Comparison of ENCODE assay signal across 14 cellular contexts in genomic region chrX:10112510-10112909, GRCh38. TPM values are rescaled to one million over a fixed set of nuclear protein-coding genes. Genes with fewer than 3 reads are reported as not detected.
DNase-seq lines count a peak whose midpoint lies in the region; ATAC-seq and TF ChIP-seq lines count a peak whose summit lies in the region.
"Had no signal": no experiment of that assay in that cellular context is flagged by ENCODE, and none has a peak within 500 bp of the region (broad histone marks: within the 10 kb centered on the region; RNA-seq: fewer than 3 reads in every experiment).

No MANE protein-coding gene starts in this region.

- H3K4me1 Mint-ChIP-seq in activated T-cell treated with anti-CD3 and anti-CD28 coated beads, Interleukin-2, amount 50 U/mL, for 4 hours (ENCODE audit: low read depth): peaks cover 66% of the 10 kb centered on the region

- no peak overlapping the region for H2AFZ ChIP-seq in SU-DHL-6 (ENCODE audit: low read depth, low read length, severe bottlenecking)

- intact Hi-C loops in spleen (cut with DNase I; ENCODE audit: low total_unique reads): loop anchor here (10.0 kb wide), 1 partner anchor 228 kb away; no protein-coding TSS in a partner anchor

- H3K4me1 ChIP-seq in spleen (peaks cover 15 to 93% (median 56%) of the 10 kb centered on the region in 6 donors), suprapubic skin (peaks cover 28% of the 10 kb centered on the region)

- TF ChIP-seq POLR2A in spleen (IDR thresholded peaks at IDR 0.05) (no peak), suprapubic skin (IDR thresholded peaks at IDR 0.05) (no peak)

- no peaks in the 10 kb centered on the region for H4K20me1 ChIP-seq in SU-DHL-6 (ENCODE audit: low read depth, low read length)

- H3K36me3 Mint-ChIP-seq in activated T-cell treated with anti-CD3 and anti-CD28 coated beads, Interleukin-2, amount 50 U/mL, for 4 hours (ENCODE audit: insufficient read depth): peaks cover 2% of the 10 kb centered on the region

- no peaks in the 10 kb centered on the region for H3K27me3 Mint-ChIP-seq in activated T-cell treated with anti-CD3 and anti-CD28 coated beads, Interleukin-2, amount 50 U/mL, for 4 hours (ENCODE audit: low read depth)

- H3K27me3 ChIP-seq in SU-DHL-6 (ENCODE audit: low read length) (no peaks in the 10 kb centered on the region), spleen (replicated peaks in 1 of 7) (no peaks in the 10 kb centered on the region), suprapubic skin (no peaks in the 10 kb centered on the region)
- H3K27me3 ChIP-seq: ovary, vagina had no signal

- H3K4me2 ChIP-seq in SU-DHL-6 (ENCODE audit: low read depth, low read length, poor library complexity, severe bottlenecking): peak overlapping the region; percentile 99

- peak overlapping the region; percentile 100 for H3K27ac ChIP-seq in SU-DHL-6 (ENCODE audit: low read depth, low read length)
- peak overlapping the region in 7 of 8 donors; percentile 76 to 88 (median 84) for H3K27ac ChIP-seq in spleen
- no peak overlapping the region for H3K27ac ChIP-seq in suprapubic skin
- H3K27ac ChIP-seq: vagina had no signal

- peak; percentile 7 to 23 for ATAC-seq in activated T-cell treated with anti-CD3 and anti-CD28 coated beads, Interleukin-2, amount 50 U/mL, for 4 hours
- ATAC-seq in HG02623 (IDR thresholded peaks at IDR 0.05; ENCODE audit: unreplicated experiment): peak; percentile 37

- no peak for DNase-seq in activated T-cell treated with anti-CD3 and anti-CD28 coated beads, Interleukin-2, amount 50 U/mL, for 4 hours
- no peak for DNase-seq in activated T-cell treated with anti-CD3 and anti-CD28 coated beads, Interleukin-2, amount 50 U/mL, for 1 hour
- DNase-seq in spleen (no peak), suprapubic skin (ENCODE audit: low spot score in 2 of 2) (no peak), pons (ENCODE audit: low spot score) (no peak)
- no peak for DNase-seq in central memory CD4-positive, alpha-beta T cell
- DNase-seq: GOT3; NCI-H2107; SHP77 treated with DMSO at 0.1 percent for 48 hours; stimulated activated CD4-positive, alpha-beta T cell treated with anti-CD3 and anti-CD28 coated beads, Interleukin-4, amount 100 ng/mL, for 24 hours had no signal

- WGBS in spleen, 5 donors: 45 to 69% (median 60%) methylated on average over 6 of the region's 6 CpGs
- WGBS in suprapubic skin: 87% methylated on average over 6 of the region's 6 CpGs

- no peaks in the 10 kb centered on the region for H3K9me2 ChIP-seq in SU-DHL-6 (replicated peaks; ENCODE audit: insufficient read depth, low read length)

- no peak for TF ChIP-seq EP300 in suprapubic skin (IDR thresholded peaks at IDR 0.05)

- peaks cover 43% of the 10 kb centered on the region for H3K79me2 ChIP-seq in SU-DHL-6 (ENCODE audit: insufficient read depth, low read length)

- peak overlapping the region; percentile 37 for H3K4me3 ChIP-seq in SU-DHL-6 (ENCODE audit: insufficient read depth, low read length, poor library complexity, severe bottlenecking)
- no peak overlapping the region for H3K4me3 ChIP-seq in spleen
- no peak overlapping the region for H3K4me3 ChIP-seq in suprapubic skin
- H3K4me3 ChIP-seq: ovary, vagina had no signal

- no peaks in the 10 kb centered on the region for H3K9me3 Mint-ChIP-seq in activated T-cell treated with anti-CD3 and anti-CD28 coated beads, Interleukin-2, amount 50 U/mL, for 4 hours

- peak overlapping the region; percentile 58 for H3K9ac ChIP-seq in SU-DHL-6 (ENCODE audit: low read length)

- no peak for TF ChIP-seq CTCF in SU-DHL-6 (IDR thresholded peaks at IDR 0.05; ENCODE audit: insufficient read depth, low read length, poor library complexity, severe bottlenecking)
- no peak for TF ChIP-seq CTCF in spleen (IDR thresholded peaks at IDR 0.05 in 8 of 11, conservative IDR thresholded peaks at IDR 0.05 in 3 of 11)
- TF ChIP-seq CTCF in suprapubic skin (IDR thresholded peaks at IDR 0.05): no peak

- H3K9me3 ChIP-seq in SU-DHL-6 (ENCODE audit: insufficient read depth, low read length) (no peaks in the 10 kb centered on the region), spleen (no peaks in the 10 kb centered on the region), suprapubic skin (no peaks in the 10 kb centered on the region)
- H3K9me3 ChIP-seq: ovary, vagina had no signal

- peaks cover 56% of the 10 kb centered on the region for H3F3A ChIP-seq in SU-DHL-6 (ENCODE audit: insufficient read depth)

- H3K36me3 ChIP-seq in SU-DHL-6 (ENCODE audit: low read length) (no peaks in the 10 kb centered on the region), spleen (peaks cover 0 to 22% (median 7%) of the 10 kb centered on the region in 6 donors), suprapubic skin (peaks cover 7% of the 10 kb centered on the region)
- H3K36me3 ChIP-seq: ovary had no signal

- H3K4me3 Mint-ChIP-seq in activated T-cell treated with anti-CD3 and anti-CD28 coated beads, Interleukin-2, amount 50 U/mL, for 4 hours: no peak overlapping the region

RNA-seq across cellular contexts. Expression of gene CLCN4, which starts 44.3 kb away (rescaled TPM):
- total RNA-seq in activated T-cell treated with anti-CD3 and anti-CD28 coated beads, Interleukin-2, amount 50 U/mL, for 4 hours: under 1 TPM; 0.05 to 0.35 (median 0.08) TPM
- total RNA-seq in spleen (10 to 100 TPM in 1 of 7 donors, 1 to 10 TPM in 6; 4.8 to 10.9 (median 5.3) TPM), suprapubic skin (1 to 10 TPM in 3 of 4 donors, under 1 TPM in 1; 0.48 to 3.1 (median 2.5) TPM)
- polyA plus RNA-seq in spleen: under 1 TPM; 0.63 to 0.85 (median 0.64) TPM
